ENCODE assay signal across 1 cellular context in the genomic region with DNA sequence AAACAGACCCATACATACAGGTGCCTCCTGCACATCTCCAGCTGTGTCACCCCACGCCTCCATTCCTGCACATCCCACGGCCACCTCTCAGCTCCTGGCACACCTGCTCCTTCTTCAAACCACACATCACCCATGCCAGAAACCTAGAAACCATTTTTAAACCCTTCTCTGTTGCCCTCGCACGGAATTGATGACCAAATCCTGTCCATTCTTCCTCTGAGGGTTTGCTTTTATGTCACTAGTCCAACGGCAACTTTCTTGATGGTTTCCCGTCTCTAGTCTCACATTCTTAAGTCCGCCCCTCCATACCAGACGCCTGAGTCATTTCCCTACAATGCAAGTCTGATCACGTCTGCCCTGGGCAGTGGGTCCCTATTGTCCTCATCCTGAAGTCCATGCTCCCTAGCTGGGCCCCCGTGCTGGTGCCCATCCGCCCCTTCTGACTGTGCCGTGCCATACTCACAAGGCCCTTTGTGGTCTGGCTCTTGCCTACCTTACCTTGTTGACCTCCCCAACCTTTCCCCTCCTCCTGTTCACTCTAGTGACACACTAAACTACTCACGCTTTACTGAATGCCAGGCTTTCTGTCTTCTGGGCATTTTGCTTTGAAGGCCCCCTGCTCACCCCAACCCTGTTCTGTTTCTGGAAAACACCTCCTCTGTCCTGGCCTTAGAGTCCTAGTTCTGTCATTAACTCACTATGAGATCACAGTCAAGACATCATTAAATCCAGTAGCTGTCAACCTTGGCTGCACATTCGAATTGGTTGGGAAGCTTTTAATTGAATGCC.
TF ChIP-seq lines count a peak whose summit lies in the region.

No MANE protein-coding gene starts in this region.

TF ChIP-seq in K562, 482 proteins besides CTCF, POLR2A, EP300 and RAD21 (continued from another document):
- TF ChIP-seq, protein P1, sequence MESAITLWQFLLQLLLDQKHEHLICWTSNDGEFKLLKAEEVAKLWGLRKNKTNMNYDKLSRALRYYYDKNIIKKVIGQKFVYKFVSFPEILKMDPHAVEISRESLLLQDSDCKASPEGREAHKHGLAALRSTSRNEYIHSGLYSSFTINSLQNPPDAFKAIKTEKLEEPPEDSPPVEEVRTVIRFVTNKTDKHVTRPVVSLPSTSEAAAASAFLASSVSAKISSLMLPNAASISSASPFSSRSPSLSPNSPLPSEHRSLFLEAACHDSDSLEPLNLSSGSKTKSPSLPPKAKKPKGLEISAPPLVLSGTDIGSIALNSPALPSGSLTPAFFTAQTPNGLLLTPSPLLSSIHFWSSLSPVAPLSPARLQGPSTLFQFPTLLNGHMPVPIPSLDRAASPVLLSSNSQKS (CRISPR knock-in tag; IDR thresholded peaks at IDR 0.05), result no peak
- TF ChIP-seq SIX5 (IDR thresholded peaks at IDR 0.05; ENCODE audit: borderline replicate concordance in 1 of 2, insufficient read depth in 1 of 2, low read depth in 1 of 2, low read length in 2 of 2) (no peak), HDAC3 (IDR thresholded peaks at IDR 0.05; ENCODE audit: borderline replicate concordance, partially characterized antibody) (no peak), PHF20 (IDR thresholded peaks at IDR 0.05; ENCODE audit: partially characterized antibody) (peak; percentile 16), PHTF2 (CRISPR knock-in tag; IDR thresholded peaks at IDR 0.05) (no peak), ILF3 (IDR thresholded peaks at IDR 0.05; ENCODE audit: borderline replicate concordance) (no peak), RBM14 (IDR thresholded peaks at IDR 0.05; ENCODE audit: borderline replicate concordance, insufficient read depth, low read depth, low read length) (no peak), CBFB (CRISPR knock-in tag; IDR thresholded peaks at IDR 0.05) (no peak), RBM34 (IDR thresholded peaks at IDR 0.05; ENCODE audit: borderline replicate concordance, insufficient read depth, low read length) (no peak), FOSL1 (tag; conservative IDR thresholded peaks at IDR 0.05) (peak; percentile 69), RBBP5 (IDR thresholded peaks at IDR 0.05; ENCODE audit: borderline replicate concordance, insufficient read depth, low read length, poor library complexity, severe bottlenecking) (peak; percentile 36), NR2C2 (CRISPR knock-in tag; IDR thresholded peaks at IDR 0.05) (no peak), NR2C2 (tag; IDR thresholded peaks at IDR 0.05) (no peak), RHOXF2B (CRISPR knock-in tag; conservative IDR thresholded peaks at IDR 0.05) (no peak)
- TF ChIP-seq, protein P2, sequence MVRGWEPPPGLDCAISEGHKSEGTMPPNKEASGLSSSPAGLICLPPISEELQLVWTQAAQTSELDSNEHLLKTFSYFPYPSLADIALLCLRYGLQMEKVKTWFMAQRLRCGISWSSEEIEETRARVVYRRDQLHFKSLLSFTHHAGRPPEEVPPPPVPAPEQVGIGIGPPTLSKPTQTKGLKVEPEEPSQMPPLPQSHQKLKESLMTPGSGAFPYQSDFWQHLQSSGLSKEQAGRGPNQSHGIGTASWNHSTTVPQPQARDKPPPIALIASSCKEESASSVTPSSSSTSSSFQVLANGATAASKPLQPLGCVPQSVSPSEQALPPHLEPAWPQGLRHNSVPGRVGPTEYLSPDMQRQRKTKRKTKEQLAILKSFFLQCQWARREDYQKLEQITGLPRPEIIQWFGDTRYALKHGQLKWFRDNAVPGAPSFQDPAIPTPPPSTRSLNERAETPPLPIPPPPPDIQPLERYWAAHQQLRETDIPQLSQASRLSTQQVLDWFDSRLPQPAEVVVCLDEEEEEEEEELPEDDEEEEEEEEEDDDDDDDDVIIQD (CRISPR knock-in tag; IDR thresholded peaks at IDR 0.05), result no peak
- TF ChIP-seq, protein P3, sequence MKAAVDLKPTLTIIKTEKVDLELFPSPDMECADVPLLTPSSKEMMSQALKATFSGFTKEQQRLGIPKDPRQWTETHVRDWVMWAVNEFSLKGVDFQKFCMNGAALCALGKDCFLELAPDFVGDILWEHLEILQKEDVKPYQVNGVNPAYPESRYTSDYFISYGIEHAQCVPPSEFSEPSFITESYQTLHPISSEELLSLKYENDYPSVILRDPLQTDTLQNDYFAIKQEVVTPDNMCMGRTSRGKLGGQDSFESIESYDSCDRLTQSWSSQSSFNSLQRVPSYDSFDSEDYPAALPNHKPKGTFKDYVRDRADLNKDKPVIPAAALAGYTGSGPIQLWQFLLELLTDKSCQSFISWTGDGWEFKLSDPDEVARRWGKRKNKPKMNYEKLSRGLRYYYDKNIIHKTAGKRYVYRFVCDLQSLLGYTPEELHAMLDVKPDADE (conservative IDR thresholded peaks at IDR 0.05; ENCODE audit: control insufficient read depth, low read depth, low read length), result no peak
- TF ChIP-seq, protein P4, sequence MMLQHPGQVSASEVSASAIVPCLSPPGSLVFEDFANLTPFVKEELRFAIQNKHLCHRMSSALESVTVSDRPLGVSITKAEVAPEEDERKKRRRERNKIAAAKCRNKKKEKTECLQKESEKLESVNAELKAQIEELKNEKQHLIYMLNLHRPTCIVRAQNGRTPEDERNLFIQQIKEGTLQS (IDR thresholded peaks at IDR 0.05), result peak; percentile 48
- TF ChIP-seq, protein P4 (CRISPR knock-in tag; conservative IDR thresholded peaks at IDR 0.05), result no peak
